Comparison of ENCODE assay signal across 18 cellular contexts in the genomic region with DNA sequence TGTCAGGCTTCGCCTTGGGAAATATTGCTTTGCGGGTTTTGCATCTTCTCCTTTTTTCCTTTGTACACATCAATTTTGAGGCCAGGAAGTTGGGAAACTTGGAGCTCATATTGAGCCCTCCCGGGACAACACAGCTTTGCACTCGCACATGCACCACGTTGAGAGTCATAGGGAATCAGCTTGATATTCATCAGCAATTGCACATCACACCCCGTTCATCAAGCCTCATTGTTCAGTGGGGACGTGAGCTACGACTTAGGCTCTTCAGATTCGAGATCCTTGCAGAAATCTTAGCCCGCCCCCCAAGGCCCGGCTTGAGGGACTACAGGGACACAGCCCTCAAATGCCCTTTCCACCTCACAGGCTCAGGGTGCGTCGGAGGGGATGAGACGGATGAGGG.
"Had no signal": no experiment of that assay in that cellular context is flagged by ENCODE, and none has a peak within 500 bp of the region (broad histone marks: within the 10 kb centered on the region; RNA-seq: fewer than 3 reads in every experiment).

No MANE protein-coding gene starts in this region.

- H3K4me3 ChIP-seq: esophagus muscularis mucosa, heart right ventricle, mucosa of descending colon, sigmoid colon, stomach, upper lobe of left lung had no signal

- ATAC-seq: activated naive CD4-positive, alpha-beta T cell treated with anti-CD3 and anti-CD28 coated beads, Interleukin-2, amount 50 U/mL, for 72 hours; mucosa of descending colon; naive thymus-derived CD8-positive, alpha-beta T cell; stimulated activated effector memory CD8-positive, alpha-beta T cell treated with anti-CD3 and anti-CD28 coated beads, Interleukin-12 subunit alpha, Interleukin-12 subunit beta, amount 100 ng/mL, for 72 hours had no signal

- H3K27me3 ChIP-seq: upper lobe of left lung had no signal

- H3K27ac ChIP-seq: esophagus muscularis mucosa, heart right ventricle, sigmoid colon, stomach, upper lobe of left lung had no signal

- H3K36me3 ChIP-seq: esophagus muscularis mucosa, heart right ventricle, sigmoid colon, stomach, upper lobe of left lung had no signal

- H3K9me3 ChIP-seq: esophagus muscularis mucosa, heart right ventricle, mucosa of descending colon, sigmoid colon, stomach, upper lobe of left lung had no signal

- DNase-seq: activated CD4-positive, alpha-beta T cell treated with anti-CD3 and anti-CD28 coated beads, Interleukin-2, amount 50 U/mL, for 1 hour; activated CD8-positive, alpha-beta memory T cell treated with anti-CD3 and anti-CD28 coated beads, Interleukin-2, amount 50 U/mL, for 48 hours; activated effector memory CD4-positive, alpha-beta T cell treated with Interleukin-2 at 50 U/mL for 16 hours; activated T-cell treated with anti-CD3 and anti-CD28 coated beads, Interleukin-2, amount 50 U/mL, for 48 hours; cerebellar nuclear complex; effector memory CD4-positive, alpha-beta T cell; heart right ventricle; mesenchymal stem cell; mucosa of descending colon; naive thymus-derived CD8-positive, alpha-beta T cell; sigmoid colon; stimulated activated CD4-positive, alpha-beta T cell treated with anti-CD3 and anti-CD28 coated beads, Interleukin-4, amount 100 ng/mL, for 24 hours; stomach; T1000 had no signal

- H3K4me1 ChIP-seq: esophagus muscularis mucosa, sigmoid colon had no signal
